Comparison of ENCODE assay signal across 1 cellular context in the genomic region with DNA sequence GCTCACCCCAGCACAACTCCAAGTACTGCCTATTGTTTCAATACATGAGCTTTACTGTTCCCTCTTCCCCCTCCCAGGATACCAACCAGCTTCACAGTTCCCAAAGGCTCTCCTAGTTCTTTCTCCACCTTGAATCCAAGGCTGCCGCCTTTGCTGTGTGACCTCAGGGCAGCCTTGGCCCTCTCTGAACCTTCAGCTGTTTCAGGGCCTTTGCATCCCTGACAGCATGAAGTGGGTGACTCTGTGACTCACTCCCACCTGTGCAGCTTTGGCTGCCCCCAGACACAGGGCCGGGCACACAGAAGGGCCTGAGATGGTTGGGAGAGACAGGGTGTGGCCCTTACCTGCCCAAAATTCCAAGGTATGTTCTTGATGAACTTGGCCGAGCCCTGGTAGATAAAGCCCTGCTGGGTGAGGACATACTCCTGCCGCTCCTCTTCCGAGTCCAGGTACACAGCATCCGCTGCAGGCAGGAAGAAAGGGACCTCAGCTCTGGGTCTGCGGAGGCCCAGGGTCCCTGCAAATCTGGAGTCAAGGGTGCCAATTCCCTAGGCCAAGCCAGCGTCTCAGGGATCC.
TF ChIP-seq lines count a peak whose summit lies in the region.

No MANE protein-coding gene starts in this region.

TF ChIP-seq in A549, 52 proteins besides CTCF, POLR2A, EP300 and RAD21 (continued from another document):
- no peak for TF ChIP-seq USF2 (IDR thresholded peaks at IDR 0.05)
- no peak for TF ChIP-seq ZNF302 (CRISPR knock-in tag; IDR thresholded peaks at IDR 0.05)
- TF ChIP-seq HDAC2 (IDR thresholded peaks at IDR 0.05): no peak
